ENCODE assay signal across 12 cellular contexts in the genomic region with DNA sequence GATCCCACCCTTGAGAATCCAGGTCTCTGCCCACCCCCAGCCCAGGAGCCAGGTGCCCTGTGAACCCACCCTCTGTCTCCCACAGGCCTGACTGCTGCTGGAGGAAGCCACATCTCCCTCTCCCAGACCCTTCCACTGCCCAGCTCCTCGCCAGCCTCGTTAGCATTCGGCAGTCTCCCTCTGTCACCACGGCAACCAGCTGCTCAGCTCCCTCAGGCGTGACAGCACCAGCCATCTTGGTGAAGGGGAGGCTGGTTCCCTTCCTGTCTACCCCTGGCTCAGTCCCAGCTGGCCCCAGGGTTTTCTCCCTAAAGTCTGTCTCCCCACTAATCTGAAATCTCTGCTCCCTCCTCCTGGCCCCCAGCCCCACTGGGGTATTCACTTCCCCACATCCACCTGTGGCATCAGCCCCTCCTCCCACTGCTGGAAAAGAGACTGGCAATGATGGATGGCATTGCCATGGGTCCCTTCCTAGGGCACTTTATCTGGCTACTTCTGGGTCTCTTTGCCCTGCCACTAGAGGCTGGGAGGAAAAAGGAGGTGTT. TPM values are rescaled to one million over a fixed set of nuclear protein-coding genes. Genes with fewer than 3 reads are reported as not detected.
DNase-seq lines count a peak whose midpoint lies in the region; ATAC-seq and TF ChIP-seq lines count a peak whose summit lies in the region.
"Had no signal": no experiment of that assay in that cellular context is flagged by ENCODE, and none has a peak within 500 bp of the region (broad histone marks: within the 10 kb centered on the region; RNA-seq: fewer than 3 reads in every experiment).

No MANE protein-coding gene starts in this region.

- H3K27ac ChIP-seq in transverse colon = no peak overlapping the region
- H3K27ac ChIP-seq: 22Rv1, SJSA1 had no signal

- H3K9me3 ChIP-seq in transverse colon = no peaks in the 10 kb centered on the region
- H3K9me3 ChIP-seq: SJSA1 had no signal

- H3K9me3 Mint-ChIP-seq in stimulated activated effector memory CD8-positive, alpha-beta T cell treated with anti-CD3 and anti-CD28 coated beads, Interleukin-12 subunit alpha, Interleukin-12 subunit beta, amount 100 ng/mL, for 72 hours = no peaks in the 10 kb centered on the region
- H3K9me3 Mint-ChIP-seq: stimulated activated naive CD8-positive, alpha-beta T cell treated with anti-CD3 and anti-CD28 coated beads, Interleukin-15, Interleukin-2, amounts not matched to agents 100 ng/mL and 50 ng/mL, for 24 hours had no signal

- DNase-seq in DMS 273 (lab: John Stamatoyannopoulos, UW; ENCODE audit: unreplicated experiment) = peak; percentile 75
- DNase-seq in DMS 273 treated with DMSO at 0.1 percent for 48 hours (lab: John Stamatoyannopoulos, UW) = no peak
- peak; percentile 36 for DNase-seq in NCI-H2171 (lab: John Stamatoyannopoulos, UW)
- DNase-seq in ecto neural progenitor cell (ENCODE audit: low spot score) = peak; percentile 81
- no peak for DNase-seq in stimulated activated effector memory CD8-positive, alpha-beta T cell treated with anti-CD3 and anti-CD28 coated beads, Interleukin-12 subunit alpha, Interleukin-12 subunit beta, amount 100 ng/mL, for 72 hours (ENCODE audit: low spot score in 2 of 2)
- no peak for DNase-seq in transverse colon
- DNase-seq in stimulated activated CD4-positive, alpha-beta T cell treated with anti-CD3 and anti-CD28 coated beads, Interleukin-12 subunit alpha, Interleukin-12 subunit beta, amount 100 ng/mL, for 4 hours = no peak
- DNase-seq in cerebellar cortex (ENCODE audit: low spot score) = no peak

- TF ChIP-seq EP300 in transverse colon (IDR thresholded peaks at IDR 0.05; ENCODE audit: low read depth) = no peak

- in situ Hi-C loops in transverse colon (cut with MboI; ENCODE audit: low pct_ligation_motif_present in 1 of 4, low pct_unique_long_range_greater_than_20kb in 1 of 4, low sequenced_read_pairs in 3 of 4) = no loop called here

- intact Hi-C loops in transverse colon (cut with DNase I; ENCODE audit: low total_unique reads) = loop anchor here (5.0 kb wide), 1 partner anchor 1813 kb away; the partner anchor contains the start of gene SLC3A2

- no peaks in the 10 kb centered on the region for H3K4me1 ChIP-seq in transverse colon
- H3K4me1 ChIP-seq: SJSA1 had no signal

- peak overlapping the region; percentile 72 for H3K27ac Mint-ChIP-seq in stimulated activated effector memory CD8-positive, alpha-beta T cell treated with anti-CD3 and anti-CD28 coated beads, Interleukin-12 subunit alpha, Interleukin-12 subunit beta, amount 100 ng/mL, for 72 hours
- H3K27ac Mint-ChIP-seq: stimulated activated naive CD8-positive, alpha-beta T cell treated with anti-CD3 and anti-CD28 coated beads, Interleukin-15, Interleukin-2, amounts not matched to agents 100 ng/mL and 50 ng/mL, for 24 hours had no signal

- H3K27me3 ChIP-seq in transverse colon = peaks cover 39% of the 10 kb centered on the region

- TF ChIP-seq CTCF in transverse colon (IDR thresholded peaks at IDR 0.05) = no peak

- H3K36me3 Mint-ChIP-seq in stimulated activated effector memory CD8-positive, alpha-beta T cell treated with anti-CD3 and anti-CD28 coated beads, Interleukin-12 subunit alpha, Interleukin-12 subunit beta, amount 100 ng/mL, for 72 hours = no peaks in the 10 kb centered on the region

- peaks cover 19% of the 10 kb centered on the region for H3K4me1 Mint-ChIP-seq in stimulated activated effector memory CD8-positive, alpha-beta T cell treated with anti-CD3 and anti-CD28 coated beads, Interleukin-12 subunit alpha, Interleukin-12 subunit beta, amount 100 ng/mL, for 72 hours

- no peak overlapping the region for H3K4me3 Mint-ChIP-seq in stimulated activated effector memory CD8-positive, alpha-beta T cell treated with anti-CD3 and anti-CD28 coated beads, Interleukin-12 subunit alpha, Interleukin-12 subunit beta, amount 100 ng/mL, for 72 hours
- H3K4me3 Mint-ChIP-seq: stimulated activated naive CD8-positive, alpha-beta T cell treated with anti-CD3 and anti-CD28 coated beads, Interleukin-15, Interleukin-2, amounts not matched to agents 100 ng/mL and 50 ng/mL, for 24 hours had no signal

- no peak overlapping the region for H3K4me3 ChIP-seq in transverse colon
- H3K4me3 ChIP-seq: SJSA1 had no signal

- WGBS in transverse colon (ENCODE audit: low coverage in 1 of 2), 2 donors = 49% methylated on average over 5 of the region's 5 CpGs; no CpG with 5 or more reads in 1 of the 2 donors

- no peak for TF ChIP-seq POLR2A in transverse colon (IDR thresholded peaks at IDR 0.05)

- H3K36me3 ChIP-seq in transverse colon = no peaks in the 10 kb centered on the region
- H3K36me3 ChIP-seq: SJSA1 had no signal

- ATAC-seq in stimulated activated effector memory CD8-positive, alpha-beta T cell treated with anti-CD3 and anti-CD28 coated beads, Interleukin-12 subunit alpha, Interleukin-12 subunit beta, amount 100 ng/mL, for 72 hours = no peak

RNA-seq across cellular contexts. Expression of gene NRXN2, which starts 28.1 kb away (rescaled TPM):
- 1 to 10 TPM; 2.9 to 7.4 (median 6.8) TPM for total RNA-seq in transverse colon
- total RNA-seq: SJSA1 had no signal

RNA-seq across cellular contexts. Expression of gene RASGRP2, which starts 49.0 kb away (rescaled TPM):
- 10 to 100 TPM; 12.1 to 24.3 (median 17.3) TPM for total RNA-seq in transverse colon
- total RNA-seq: H4 had no signal

Comparison
In these comparisons a context has a peak if more than half of its experiments do, and no peak if none do; other contexts are left out.
1. DNase-seq: peak in DMS 273 (single experiment), NCI-H2171 (single experiment) and ecto neural progenitor cell (single experiment); none in DMS 273 treated with DMSO at 0.1 percent for 48 hours (single experiment), stimulated activated effector memory CD8-positive, alpha-beta T cell treated with anti-CD3 and anti-CD28 coated beads, Interleukin-12 subunit alpha, Interleukin-12 subunit beta, amount 100 ng/mL, for 72 hours (0 of 2), transverse colon (single experiment), stimulated activated CD4-positive, alpha-beta T cell treated with anti-CD3 and anti-CD28 coated beads, Interleukin-12 subunit alpha, Interleukin-12 subunit beta, amount 100 ng/mL, for 4 hours (single experiment) and cerebellar cortex (single experiment).